ENCODE assay signal across 20 cellular contexts in genomic region chr10:91976324-91977051, GRCh38. TPM values are rescaled to one million over a fixed set of nuclear protein-coding genes. Genes with fewer than 3 reads are reported as not detected.
DNase-seq lines count a peak whose midpoint lies in the region; ATAC-seq and TF ChIP-seq lines count a peak whose summit lies in the region.
"Had no signal": no experiment of that assay in that cellular context is flagged by ENCODE, and none has a peak within 500 bp of the region (broad histone marks: within the 10 kb centered on the region; RNA-seq: fewer than 3 reads in every experiment).

No MANE protein-coding gene starts in this region.

- no peaks in the 10 kb centered on the region for H3K4me1 ChIP-seq in naive thymus-derived CD4-positive, alpha-beta T cell (ENCODE audit: control insufficient read depth in 2 of 2, insufficient read depth in 2 of 2, low read length in 2 of 2)
- H3K4me1 ChIP-seq: Peyer's patch, SJCRH30, tibial artery had no signal

- peaks cover 0 to 28% (median 0%) of the 10 kb centered on the region in 3 experiments for H3K36me3 ChIP-seq in naive thymus-derived CD4-positive, alpha-beta T cell (ENCODE audit: control insufficient read depth in 2 of 3, insufficient read depth in 3 of 3, low read length in 3 of 3)
- H3K36me3 ChIP-seq: SJCRH30 had no signal

- POLR2A ChIA-PET in naive thymus-derived CD4-positive, alpha-beta T cell (lab: Charles Lee) = no interaction called here
- POLR2A ChIA-PET in GM10248 (lab: Yijun Ruan, JAX) = no interaction called here

- no peak for ATAC-seq in naive thymus-derived CD4-positive, alpha-beta T cell
- ATAC-seq: stimulated activated naive CD8-positive, alpha-beta T cell treated with anti-CD3 and anti-CD28 coated beads, Interleukin-15, amount 100 ng/mL, for 72 hours; T-cell had no signal

- CTCF ChIA-PET in naive thymus-derived CD4-positive, alpha-beta T cell (lab: Charles Lee) = no interaction called here
- CTCF ChIA-PET in GM10248 (lab: Yijun Ruan, JAX) = interaction anchor here (0.7 to 1.1 kb wide), 2 partner anchors 13 to 50 kb away, joined by 3 read pairs; no protein-coding TSS in a partner anchor

- H3K36me3 Mint-ChIP-seq in activated T-cell treated with anti-CD3 and anti-CD28 coated beads, Interleukin-2, amount 50 U/mL, for 24 hours (ENCODE audit: low read depth) = peaks cover 91% of the 10 kb centered on the region
- peaks cover 78% of the 10 kb centered on the region for H3K36me3 Mint-ChIP-seq in activated T-helper 2 cell treated with anti-CD3 and anti-CD28 coated beads, Interferon-gamma antibody, Interleukin-2, Interleukin-4, amounts not matched to agents 10 μg/mL and 5 μg/mL and 100 μg/mL, durations not matched to agents 14 hours and 24 hours and 36 hours (ENCODE audit: low read depth)
- H3K36me3 Mint-ChIP-seq in naive thymus-derived CD4-positive, alpha-beta T cell = peaks cover 4 to 65% (median 40%) of the 10 kb centered on the region in 5 donors

- H3K4me3 Mint-ChIP-seq in activated T-cell treated with anti-CD3 and anti-CD28 coated beads, Interleukin-2, amount 50 U/mL, for 24 hours = no peak overlapping the region
- no peak overlapping the region for H3K4me3 Mint-ChIP-seq in activated T-helper 2 cell treated with anti-CD3 and anti-CD28 coated beads, Interferon-gamma antibody, Interleukin-2, Interleukin-4, amounts not matched to agents 10 μg/mL and 5 μg/mL and 100 μg/mL, durations not matched to agents 14 hours and 24 hours and 36 hours (ENCODE audit: low read depth)
- no peak overlapping the region for H3K4me3 Mint-ChIP-seq in naive thymus-derived CD4-positive, alpha-beta T cell
- H3K4me3 Mint-ChIP-seq: activated CD4-positive, alpha-beta T cell treated with anti-CD3 and anti-CD28 coated beads for 36 hours; stimulated activated naive CD8-positive, alpha-beta T cell treated with anti-CD3 and anti-CD28 coated beads, Interleukin-15, amount 100 ng/mL, for 72 hours; T-cell had no signal

- no peak for TF ChIP-seq CTCF in GM10248 (IDR thresholded peaks at IDR 0.05; ENCODE audit: control extremely low read depth, extremely low read depth, low read depth, missing control alignments)

- DNase-seq in activated T-cell treated with anti-CD3 and anti-CD28 coated beads, Interleukin-2, amount 50 U/mL, for 24 hours = no peak
- DNase-seq in activated T-cell treated with anti-CD3 and anti-CD28 coated beads for 4 hours (no peak), NCI-H226 (peak; percentile 49), G401 (ENCODE audit: low spot score) (no peak), GM10248 (ENCODE audit: extremely low spot score) (no peak), SIG-M5 (lab: John Stamatoyannopoulos, UW) (no peak)
- no peak for DNase-seq in activated T-helper 2 cell treated with anti-CD3 and anti-CD28 coated beads, Interferon-gamma antibody, Interleukin-2, Interleukin-4, amounts not matched to agents 10 μg/mL and 5 μg/mL and 100 μg/mL, durations not matched to agents 14 hours and 24 hours and 36 hours (ENCODE audit: low spot score)
- no peak for DNase-seq in naive thymus-derived CD4-positive, alpha-beta T cell
- DNase-seq: activated CD4-positive, alpha-beta T cell treated with anti-CD3 and anti-CD28 coated beads for 36 hours; H7; mesenchymal stem cell; NCI-H1092; NCI-H1694 treated with DMSO at 0.1 percent for 48 hours; NCI-H524; Peyer's patch; SJCRH30; stimulated activated naive CD8-positive, alpha-beta T cell treated with anti-CD3 and anti-CD28 coated beads, Interleukin-15, amount 100 ng/mL, for 72 hours; T-cell; tibial artery had no signal

- no peak overlapping the region for H3K27ac ChIP-seq in naive thymus-derived CD4-positive, alpha-beta T cell (ENCODE audit: low read depth, low read length)
- H3K27ac ChIP-seq: neutrophil, Peyer's patch, SJCRH30, tibial artery had no signal

- intact Hi-C loops in activated T-helper 2 cell treated with anti-CD3 and anti-CD28 coated beads, Interferon-gamma antibody, Interleukin-2, Interleukin-4, amounts not matched to agents 10 μg/mL and 5 μg/mL and 100 μg/mL, durations not matched to agents 14 hours and 24 hours and 36 hours (cut with micrococcal nuclease) = no loop called here
- intact Hi-C loops in naive thymus-derived CD4-positive, alpha-beta T cell (cut with micrococcal nuclease) = no loop called here

- peaks cover 57% of the 10 kb centered on the region for H3K4me1 Mint-ChIP-seq in activated T-cell treated with anti-CD3 and anti-CD28 coated beads, Interleukin-2, amount 50 U/mL, for 24 hours (ENCODE audit: low read depth)
- peaks cover 30% of the 10 kb centered on the region for H3K4me1 Mint-ChIP-seq in activated T-helper 2 cell treated with anti-CD3 and anti-CD28 coated beads, Interferon-gamma antibody, Interleukin-2, Interleukin-4, amounts not matched to agents 10 μg/mL and 5 μg/mL and 100 μg/mL, durations not matched to agents 14 hours and 24 hours and 36 hours (ENCODE audit: low read depth)
- peaks cover 0 to 39% (median 3%) of the 10 kb centered on the region in 7 donors for H3K4me1 Mint-ChIP-seq in naive thymus-derived CD4-positive, alpha-beta T cell
- H3K4me1 Mint-ChIP-seq: T-cell had no signal

- peak overlapping the region; percentile 94 for H3K27ac Mint-ChIP-seq in activated T-cell treated with anti-CD3 and anti-CD28 coated beads, Interleukin-2, amount 50 U/mL, for 24 hours
- peak overlapping the region; percentile 7 for H3K27ac Mint-ChIP-seq in activated T-helper 2 cell treated with anti-CD3 and anti-CD28 coated beads, Interferon-gamma antibody, Interleukin-2, Interleukin-4, amounts not matched to agents 10 μg/mL and 5 μg/mL and 100 μg/mL, durations not matched to agents 14 hours and 24 hours and 36 hours
- peak overlapping the region in 5 of 9 donors; percentile 1 to 68 (median 9) for H3K27ac Mint-ChIP-seq in naive thymus-derived CD4-positive, alpha-beta T cell
- H3K27ac Mint-ChIP-seq: T-cell had no signal

- no peaks in the 10 kb centered on the region for H3K9me3 ChIP-seq in naive thymus-derived CD4-positive, alpha-beta T cell (ENCODE audit: control insufficient read depth in 2 of 3, low read length in 3 of 3)
- H3K9me3 ChIP-seq: neutrophil, Peyer's patch, SJCRH30, tibial artery had no signal

- no peaks in the 10 kb centered on the region for H3K27me3 ChIP-seq in naive thymus-derived CD4-positive, alpha-beta T cell (ENCODE audit: control insufficient read depth in 2 of 2, insufficient read depth in 2 of 2, low read length in 2 of 2)
- H3K27me3 ChIP-seq: neutrophil, Peyer's patch, SJCRH30, tibial artery had no signal

- in situ Hi-C loops in G401 (cut with HindIII; ENCODE audit: low sequenced_read_pairs) = loop anchor here (10.0 kb wide), 1 partner anchor 78 kb away; no protein-coding TSS in a partner anchor

- no peaks in the 10 kb centered on the region for H3K27me3 Mint-ChIP-seq in activated T-cell treated with anti-CD3 and anti-CD28 coated beads, Interleukin-2, amount 50 U/mL, for 24 hours
- no peaks in the 10 kb centered on the region for H3K27me3 Mint-ChIP-seq in activated T-helper 2 cell treated with anti-CD3 and anti-CD28 coated beads, Interferon-gamma antibody, Interleukin-2, Interleukin-4, amounts not matched to agents 10 μg/mL and 5 μg/mL and 100 μg/mL, durations not matched to agents 14 hours and 24 hours and 36 hours (ENCODE audit: low read depth)
- H3K27me3 Mint-ChIP-seq in naive thymus-derived CD4-positive, alpha-beta T cell = no peaks in the 10 kb centered on the region
- H3K27me3 Mint-ChIP-seq: activated CD4-positive, alpha-beta T cell treated with anti-CD3 and anti-CD28 coated beads for 36 hours; stimulated activated naive CD8-positive, alpha-beta T cell treated with anti-CD3 and anti-CD28 coated beads, Interleukin-15, amount 100 ng/mL, for 72 hours; T-cell had no signal

- no peaks in the 10 kb centered on the region for H3K9me3 Mint-ChIP-seq in activated T-cell treated with anti-CD3 and anti-CD28 coated beads, Interleukin-2, amount 50 U/mL, for 24 hours
- H3K9me3 Mint-ChIP-seq in activated T-helper 2 cell treated with anti-CD3 and anti-CD28 coated beads, Interferon-gamma antibody, Interleukin-2, Interleukin-4, amounts not matched to agents 10 μg/mL and 5 μg/mL and 100 μg/mL, durations not matched to agents 14 hours and 24 hours and 36 hours = no peaks in the 10 kb centered on the region
- peaks cover 0 to 4% (median 0%) of the 10 kb centered on the region in 11 donors for H3K9me3 Mint-ChIP-seq in naive thymus-derived CD4-positive, alpha-beta T cell
- H3K9me3 Mint-ChIP-seq: stimulated activated naive CD8-positive, alpha-beta T cell treated with anti-CD3 and anti-CD28 coated beads, Interleukin-15, amount 100 ng/mL, for 72 hours; T-cell had no signal

- H3K4me3 ChIP-seq in naive thymus-derived CD4-positive, alpha-beta T cell (ENCODE audit: low read length) = no peak overlapping the region
- H3K4me3 ChIP-seq: Peyer's patch, SJCRH30, tibial artery had no signal

RNA-seq across cellular contexts. Expression of gene BTAF1, which starts 52.9 kb away (rescaled TPM):
- total RNA-seq in activated T-helper 2 cell treated with anti-CD3 and anti-CD28 coated beads, Interferon-gamma antibody, Interleukin-2, Interleukin-4, amounts not matched to agents 10 μg/mL and 5 μg/mL and 100 μg/mL, durations not matched to agents 14 hours and 24 hours and 36 hours = 66.0 and 68.2 TPM in 2 replicates
- 10 to 100 TPM; 55.7 to 84.8 (median 78.5) TPM for total RNA-seq in naive thymus-derived CD4-positive, alpha-beta T cell
- polyA plus RNA-seq in naive thymus-derived CD4-positive, alpha-beta T cell = 10 to 100 TPM in 1 of 2 donors, 1 to 10 TPM in 1; 6.9 to 11.9 TPM
- total RNA-seq in G401 (2014; rRNA removed; shearing (Covaris generic)) = 24.3 and 25.6 TPM in 2 replicates

Comparison
In these comparisons a context has a peak if more than half of its experiments do, and no peak if none do; other contexts are left out.
1. H3K27ac Mint-ChIP-seq: peak in every context shown above with its lines; median percentile 94 in activated T-cell treated with anti-CD3 and anti-CD28 coated beads, Interleukin-2, amount 50 U/mL, for 24 hours; 9 in naive thymus-derived CD4-positive, alpha-beta T cell; 7 in activated T-helper 2 cell treated with anti-CD3 and anti-CD28 coated beads, Interferon-gamma antibody, Interleukin-2, Interleukin-4, amounts not matched to agents 10 μg/mL and 5 μg/mL and 100 μg/mL, durations not matched to agents 14 hours and 24 hours and 36 hours.